12 cellular contexts compared by ENCODE assay signal in genomic region chr9:5499889-5500398, GRCh38. TPM values are rescaled to one million over a fixed set of nuclear protein-coding genes. Genes with fewer than 3 reads are reported as not detected.
DNase-seq lines count a peak whose midpoint lies in the region; ATAC-seq and TF ChIP-seq lines count a peak whose summit lies in the region.
"Had no signal": no experiment of that assay in that cellular context is flagged by ENCODE, and none has a peak within 500 bp of the region (broad histone marks: within the 10 kb centered on the region; RNA-seq: fewer than 3 reads in every experiment).

No MANE protein-coding gene starts in this region.

- 28 to 75% (median 45%) methylated on average over 4 of the region's 4 CpGs for WGBS in adipose tissue, 3 donors

- H3K27me3 ChIP-seq in right atrium auricular region: no peaks in the 10 kb centered on the region
- no peaks in the 10 kb centered on the region for H3K27me3 ChIP-seq in upper lobe of right lung

- intact Hi-C loops in upper lobe of right lung (cut with DNase I): no loop called here

- peaks cover 16% of the 10 kb centered on the region for H3K4me1 Mint-ChIP-seq in stimulated activated naive CD8-positive, alpha-beta T cell treated with anti-CD3 and anti-CD28 coated beads, Interleukin-15, amount 100 ng/mL, for 72 hours

- H3K36me3 ChIP-seq in right atrium auricular region (no peaks in the 10 kb centered on the region), upper lobe of right lung (no peaks in the 10 kb centered on the region)

- no peaks in the 10 kb centered on the region for H3K27me3 Mint-ChIP-seq in stimulated activated naive CD8-positive, alpha-beta T cell treated with anti-CD3 and anti-CD28 coated beads, Interleukin-15, amount 100 ng/mL, for 72 hours

- peak; percentile 52 for ATAC-seq in upper lobe of right lung
- ATAC-seq in stimulated activated naive CD8-positive, alpha-beta T cell treated with anti-CD3 and anti-CD28 coated beads, Interleukin-15, amount 100 ng/mL, for 72 hours: no peak

- no peak overlapping the region for H3K4me3 Mint-ChIP-seq in stimulated activated naive CD8-positive, alpha-beta T cell treated with anti-CD3 and anti-CD28 coated beads, Interleukin-15, amount 100 ng/mL, for 72 hours
- H3K4me3 Mint-ChIP-seq: stimulated activated naive CD8-positive, alpha-beta T cell treated with anti-CD3 and anti-CD28 coated beads, Interleukin-15, Interleukin-2, amounts not matched to agents 100 ng/mL and 50 ng/mL, for 24 hours had no signal

- H3K4me1 ChIP-seq in right atrium auricular region (peaks cover 0 to 37% of the 10 kb centered on the region in 2 donors), upper lobe of right lung (peaks cover 21% of the 10 kb centered on the region)

- H3K9me3 ChIP-seq in right atrium auricular region (no peaks in the 10 kb centered on the region), upper lobe of right lung (no peaks in the 10 kb centered on the region)

- peak overlapping the region; percentile 46 for H3K27ac ChIP-seq in adipose tissue (ENCODE audit: low read depth, low read length)
- peak overlapping the region; percentile 82 to 87 for H3K27ac ChIP-seq in right atrium auricular region
- peak overlapping the region; percentile 82 for H3K27ac ChIP-seq in upper lobe of right lung

- H3K4me3 ChIP-seq in right atrium auricular region (no peak overlapping the region), upper lobe of right lung (no peak overlapping the region)

- no peak overlapping the region for H3K27ac Mint-ChIP-seq in stimulated activated naive CD8-positive, alpha-beta T cell treated with anti-CD3 and anti-CD28 coated beads, Interleukin-15, amount 100 ng/mL, for 72 hours
- H3K27ac Mint-ChIP-seq: stimulated activated naive CD8-positive, alpha-beta T cell treated with anti-CD3 and anti-CD28 coated beads, Interleukin-15, Interleukin-2, amounts not matched to agents 100 ng/mL and 50 ng/mL, for 24 hours had no signal

- peaks cover 21% of the 10 kb centered on the region in 2 donors for H3K9me3 Mint-ChIP-seq in stimulated activated naive CD8-positive, alpha-beta T cell treated with anti-CD3 and anti-CD28 coated beads, Interleukin-15, amount 100 ng/mL, for 72 hours

- DNase-seq in NCI-H345 (lab: John Stamatoyannopoulos, UW) (peak; percentile 12), NCI-H345 treated with DMSO at 0.1 percent for 48 hours (lab: John Stamatoyannopoulos, UW; ENCODE audit: unreplicated experiment) (no peak), right atrium auricular region (ENCODE audit: low spot score) (no peak), upper lobe of right lung (no peak), GM20000 (ENCODE audit: low spot score) (no peak), HK-2 (ENCODE audit: unreplicated experiment) (no peak)
- DNase-seq in stimulated activated naive CD8-positive, alpha-beta T cell treated with anti-CD3 and anti-CD28 coated beads, Interleukin-15, amount 100 ng/mL, for 72 hours: no peak
- DNase-seq: activated naive CD4-positive, alpha-beta T cell; MM.1S; retina had no signal

- TF ChIP-seq CTCF in right atrium auricular region (IDR thresholded peaks at IDR 0.05) (no peak), upper lobe of right lung (IDR thresholded peaks at IDR 0.05) (no peak), GM20000 (IDR thresholded peaks at IDR 0.05; ENCODE audit: extremely low read depth, missing control alignments) (no peak)

RNA-seq across cellular contexts. Expression of gene PDCD1LG2, which starts 10.4 kb away (rescaled TPM):
- 1 to 10 TPM in 2 of 3 donors, under 1 TPM in 1; 0.14 to 1.6 (median 1.1) TPM for polyA plus RNA-seq in adipose tissue
- total RNA-seq in right atrium auricular region: 1 to 10 TPM; 2.2 to 2.9 TPM
- 6.3 TPM for total RNA-seq in upper lobe of right lung

RNA-seq across cellular contexts. Expression of gene CD274, which starts 49.6 kb away (rescaled TPM):
- polyA plus RNA-seq in adipose tissue: 1 to 10 TPM in 1 of 3 donors, under 1 TPM in 2; 0.22 to 2.6 (median 0.87) TPM
- total RNA-seq in right atrium auricular region: 10 to 100 TPM in 1 of 2 donors, 1 to 10 TPM in 1; 6.6 to 14.1 TPM
- total RNA-seq in upper lobe of right lung: 25.9 TPM
